ENCODE assay signal across 21 cellular contexts in the genomic region with DNA sequence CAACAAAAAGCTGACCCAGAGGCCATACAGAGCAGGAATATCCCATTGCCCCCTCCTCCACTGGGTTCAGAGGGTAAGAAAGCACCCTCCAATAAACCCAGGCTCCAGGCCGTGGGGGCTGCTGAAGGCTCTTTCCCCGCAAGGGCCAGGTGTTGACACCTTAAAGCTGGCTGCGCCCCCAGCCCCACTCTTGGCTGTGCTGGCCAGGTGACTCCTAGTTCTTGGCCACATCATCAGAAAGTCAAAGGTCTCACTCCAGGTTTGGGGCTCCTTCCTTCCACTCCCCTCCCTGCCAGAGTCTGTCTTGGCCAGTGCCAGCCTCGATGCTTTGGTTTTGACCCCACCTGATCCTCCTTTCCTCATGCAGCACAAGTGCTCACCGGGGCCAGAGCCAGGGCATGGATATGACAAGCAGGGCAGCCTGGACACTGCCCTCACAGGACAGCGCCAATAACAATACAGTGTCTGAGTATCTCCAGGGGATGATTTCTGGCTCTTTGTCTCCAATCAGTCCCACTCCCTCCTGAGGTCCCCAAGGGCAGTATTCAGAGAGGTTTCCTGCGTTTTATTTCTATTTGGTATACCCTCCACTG. TPM values are rescaled to one million over a fixed set of nuclear protein-coding genes. Genes with fewer than 3 reads are reported as not detected.
A peak's percentile ranks its signal among the peaks of the same experiment; 100 is the strongest.
DNase-seq lines count a peak whose midpoint lies in the region; ATAC-seq, FAIRE-seq and TF ChIP-seq lines count a peak whose summit lies in the region.
"Had no signal": no experiment of that assay in that cellular context is flagged by ENCODE, and none has a peak within 500 bp of the region (broad histone marks: within the 10 kb centered on the region; RNA-seq: fewer than 3 reads in every experiment).

No MANE protein-coding gene starts in this region.

- H3K79me2 ChIP-seq in K562 (ENCODE audit: control insufficient read depth, insufficient read depth, low read length) = no peaks in the 10 kb centered on the region

- no peak overlapping the region for H3K4me3 Mint-ChIP-seq in memory B cell
- H3K4me3 Mint-ChIP-seq: activated CD4-positive, alpha-beta T cell treated with anti-CD3 and anti-CD28 coated beads, Interleukin-2, amount 10 ng/mL, durations not matched to agents 24 days and 14 days; H9; naive thymus-derived CD4-positive, alpha-beta T cell had no signal

- no peaks in the 10 kb centered on the region for H3K9me3 Mint-ChIP-seq in memory B cell
- H3K9me3 Mint-ChIP-seq: activated CD4-positive, alpha-beta T cell treated with anti-CD3 and anti-CD28 coated beads, Interleukin-2, amount 10 ng/mL, durations not matched to agents 24 days and 14 days; H9 had no signal

- H3K4me1 ChIP-seq in right atrium auricular region (peaks cover 0 to 12% of the 10 kb centered on the region in 2 donors), K562 (replicated peaks in 1 of 2; ENCODE audit: control insufficient read depth in 2 of 2, insufficient read depth in 2 of 2, low read length in 2 of 2) (peaks cover 0 to 3% of the 10 kb centered on the region in 2 experiments; a peak in 4 of 5 replicates), subcutaneous abdominal adipose tissue (ENCODE audit: control insufficient read depth in 5 of 5, insufficient read depth in 5 of 5, low read length in 5 of 5) (peaks cover 8 to 41% (median 31%) of the 10 kb centered on the region in 5 donors), lower lobe of right lung (peaks cover 3% of the 10 kb centered on the region)
- H3K4me1 ChIP-seq: tibial artery had no signal

- H3K9me3 ChIP-seq in right atrium auricular region (no peaks in the 10 kb centered on the region), K562 (replicated peaks; ENCODE audit: control insufficient read depth, insufficient read depth, low read depth, low read length) (no peaks in the 10 kb centered on the region), subcutaneous abdominal adipose tissue (ENCODE audit: control insufficient read depth in 5 of 5, low read length in 5 of 5) (no peaks in the 10 kb centered on the region), lower lobe of right lung (no peaks in the 10 kb centered on the region)
- H3K9me3 ChIP-seq: MG63, tibial artery had no signal

- TF ChIP-seq EP300 in K562 (IDR thresholded peaks at IDR 0.05; ENCODE audit: low read length) = no peak

- H3K27me3 ChIP-seq in right atrium auricular region = no peaks in the 10 kb centered on the region
- no peaks in the 10 kb centered on the region for H3K27me3 ChIP-seq in K562 (ENCODE audit: control insufficient read depth in 2 of 2, insufficient read depth in 2 of 2, low read length in 2 of 2)
- no peaks in the 10 kb centered on the region for H3K27me3 ChIP-seq in subcutaneous abdominal adipose tissue (ENCODE audit: control insufficient read depth in 5 of 5, insufficient read depth in 4 of 5, low read length in 5 of 5)
- H3K27me3 ChIP-seq in lower lobe of right lung (ENCODE audit: low read depth) = no peaks in the 10 kb centered on the region
- H3K27me3 ChIP-seq: MG63, tibial artery had no signal

- ATAC-seq in Right ventricle myocardium superior (ENCODE audit: poor library complexity) (peak; percentile 11), K562 (peak; percentile 23), memory B cell (ENCODE audit: low read depth) (no peak), lower lobe of right lung (no peak), GM21447 (IDR thresholded peaks at IDR 0.05; ENCODE audit: unreplicated experiment) (no peak)
- ATAC-seq: naive thymus-derived CD4-positive, alpha-beta T cell had no signal

- TF ChIP-seq CTCF in right atrium auricular region (IDR thresholded peaks at IDR 0.05) (no peak), K562 (IDR thresholded peaks at IDR 0.05 in 2 of 3, conservative IDR thresholded peaks at IDR 0.05 in 1 of 3; ENCODE audit: insufficient read depth in 2 of 3, low read depth in 1 of 3, low read length in 3 of 3) (no peak), lower lobe of right lung (IDR thresholded peaks at IDR 0.05) (no peak)

- no peak overlapping the region for H3K27ac ChIP-seq in right atrium auricular region
- H3K27ac ChIP-seq in K562 (ENCODE audit: extremely low read depth, low read depth, low read length) = no peak overlapping the region
- peak overlapping the region; percentile 46 for H3K27ac ChIP-seq in subcutaneous abdominal adipose tissue (ENCODE audit: low read depth, low read length)
- H3K27ac ChIP-seq in lower lobe of right lung = no peak overlapping the region
- H3K27ac ChIP-seq: tibial artery had no signal

- CTCF ChIA-PET in K562 (lab: Yijun Ruan, JAX; ENCODE audit: low intra/inter-chr PET ratio) = no interaction called here

- peaks cover 10% of the 10 kb centered on the region for H3K36me3 Mint-ChIP-seq in memory B cell

- WGBS in K562 (ENCODE audit: insufficient coverage, low coverage, missing lambda C conversion rate) = 70% methylated on average over 7 of the region's 7 CpGs

- FAIRE-seq in K562 (lab: Jason Lieb, UNC) = no peak

- no peaks in the 10 kb centered on the region for H3K4me1 Mint-ChIP-seq in memory B cell

- H3K9me1 ChIP-seq in K562 (ENCODE audit: control insufficient read depth, insufficient read depth, low read length) = peaks cover 3% of the 10 kb centered on the region

- no peak overlapping the region for H2AFZ ChIP-seq in K562 (ENCODE audit: low read depth, low read length)

- TF ChIP-seq RAD21 in K562 (CRISPR knock-in tag; conservative IDR thresholded peaks at IDR 0.05 in 1 of 2, IDR thresholded peaks at IDR 0.05 in 1 of 2) = no peak

- H3K4me3 ChIP-seq in right atrium auricular region = no peak overlapping the region
- no peak overlapping the region for H3K4me3 ChIP-seq in K562
- H3K4me3 ChIP-seq in subcutaneous abdominal adipose tissue (ENCODE audit: low read depth in 1 of 5, low read length in 5 of 5) = no peak overlapping the region
- no peak overlapping the region for H3K4me3 ChIP-seq in lower lobe of right lung
- H3K4me3 ChIP-seq: MG63, tibial artery had no signal

- POLR2A ChIA-PET in K562 (lab: Yijun Ruan, JAX) = interaction anchor here (0.7 to 1.5 kb wide), 4 partner anchors 12 to 27 kb away, joined by 3 to 4 read pairs (median 3); a partner anchor contains a TSS

- in situ Hi-C loops in K562 (cut with MboI) = no loop called here

- DNase-seq in Right ventricle myocardium superior (no peak), right atrium auricular region (ENCODE audit: low spot score) (no peak), K562 (ENCODE audit: extremely low read depth in 1 of 4, low spot score in 3 of 4) (no peak), memory B cell (ENCODE audit: low spot score in 2 of 2) (no peak), NCI-H146 treated with DMSO at 0.1 percent for 48 hours (lab: John Stamatoyannopoulos, UW; ENCODE audit: unreplicated experiment) (no peak), lower lobe of right lung (no peak)
- DNase-seq: activated CD4-positive, alpha-beta T cell treated with anti-CD3 and anti-CD28 coated beads, Interleukin-2, amount 10 ng/mL, durations not matched to agents 24 days and 14 days; activated CD8-positive, alpha-beta memory T cell treated with anti-CD3 and anti-CD28 coated beads, Interleukin-2, amount 50 U/mL, for 4 hours; activated naive CD4-positive, alpha-beta T cell treated with Interleukin-2 at 50 U/mL for 16 hours; H9; naive thymus-derived CD4-positive, alpha-beta T cell; NCI-H187; NCI-H2227 treated with DMSO at 0.1 percent for 48 hours; stimulated activated CD4-positive, alpha-beta T cell treated with anti-CD3 and anti-CD28 coated beads, Interleukin-12 subunit alpha, Interleukin-12 subunit beta, amount 100 ng/mL, for 4 hours; tibial artery had no signal

- TF ChIP-seq POLR2A in K562 (conservative IDR thresholded peaks at IDR 0.05) = no peak

- intact Hi-C loops in Right ventricle myocardium superior (cut with DNase I) = no loop called here
- intact Hi-C loops in K562 (cut with micrococcal nuclease) = no loop called here
- intact Hi-C loops in lower lobe of right lung (cut with DNase I) = no loop called here

- H3K9ac ChIP-seq in K562 (ENCODE audit: insufficient read depth in 1 of 2, low read depth in 2 of 2, low read length in 2 of 2) (no peak overlapping the region; a peak in 1 of 4 replicates), subcutaneous abdominal adipose tissue (ENCODE audit: low read length in 5 of 5) (peak overlapping the region in 2 of 5 donors; percentile 4 to 36)

- H3K36me3 ChIP-seq in right atrium auricular region (peaks cover 12% of the 10 kb centered on the region), K562 (ENCODE audit: control insufficient read depth, insufficient read depth, low read length) (peaks cover 10% of the 10 kb centered on the region; the same call in 1 of the 3 replicates), subcutaneous abdominal adipose tissue (ENCODE audit: control insufficient read depth in 5 of 5, insufficient read depth in 5 of 5, low read length in 5 of 5) (peaks cover 3 to 55% (median 34%) of the 10 kb centered on the region in 5 donors), lower lobe of right lung (peaks cover 94% of the 10 kb centered on the region)

- H3K27me3 Mint-ChIP-seq in memory B cell = no peaks in the 10 kb centered on the region
- H3K27me3 Mint-ChIP-seq: activated CD4-positive, alpha-beta T cell treated with anti-CD3 and anti-CD28 coated beads, Interleukin-2, amount 10 ng/mL, durations not matched to agents 24 days and 14 days; naive thymus-derived CD4-positive, alpha-beta T cell had no signal

- peak overlapping the region; percentile 12 for H3K27ac Mint-ChIP-seq in memory B cell
- H3K27ac Mint-ChIP-seq: activated CD4-positive, alpha-beta T cell treated with anti-CD3 and anti-CD28 coated beads, Interleukin-2, amount 10 ng/mL, durations not matched to agents 24 days and 14 days; H9 had no signal

- no TSS peak for BruUV-seq in K562 (replicated peaks; lab: Mats Ljungman, UMichigan)

- no peak overlapping the region for H3K4me2 ChIP-seq in K562 (ENCODE audit: insufficient read depth, low read length)

- 0 out of 2 replicates have a peak, but pooled peaks cover 8% of the 10 kb centered on the region for H4K20me1 ChIP-seq in K562 (replicated peaks; ENCODE audit: control insufficient read depth, insufficient read depth, low read length)

RNA-seq across cellular contexts. Expression of a gene that starts 8.2 kb away (rescaled TPM):
- 6.3 TPM for total RNA-seq in Right ventricle myocardium superior
- 1 to 10 TPM; 3.7 to 6.8 TPM for total RNA-seq in right atrium auricular region
- 18.4 and 42.1 TPM in 2 replicates for total RNA-seq in K562 (2011; cell fraction: chromatin; rRNA removed; ENCODE audit: low replicate concordance)
- total RNA-seq in K562 (2011; cell fraction: nucleolus; rRNA removed) = 22.6 and 30.0 TPM in 2 replicates
- total RNA-seq in K562 (2011; cell fraction: nucleoplasm; rRNA removed) = 26.1 and 28.6 TPM in 2 replicates
- total RNA-seq in K562 (2014; rRNA removed) = 3.1 and 3.4 TPM in 2 replicates
- total RNA-seq in K562 (2014; rRNA removed; fragmentation: Illumina TruSeq; extraction: Trizol) = 1.8 and 3.1 TPM in 2 replicates
- 2.4 and 3.1 TPM in 2 replicates for total RNA-seq in K562 (2015; rRNA removed; fragmentation: Illumina TruSeq; extraction: Trizol)
- total RNA-seq in K562 (2021) = 4.3 and 5.5 TPM in 2 replicates
- polyA plus RNA-seq in K562 (2011; rRNA removed) = 2.4 and 4.0 TPM in 2 replicates
- polyA plus RNA-seq in K562 (2011; cell fraction: cytosol; rRNA removed) = 2.7 and 5.5 TPM in 2 replicates
- polyA plus RNA-seq in K562 (2011; cell fraction: nucleus; rRNA removed) = 7.8 and 15.8 TPM in 2 replicates
- 2.4 and 2.9 TPM in 2 replicates for polyA plus RNA-seq in K562 (2012)
- polyA plus RNA-seq in K562 (2014; fragmentation: Illumina TruSeq; extraction: Trizol) = 3.9 and 4.5 TPM in 2 replicates
- polyA plus RNA-seq in K562 (2014; fragmentation: Nextera tagmentation; extraction: Ambion mirVana) = under 1 TPM; 0.24 to 0.32 TPM
- polyA plus RNA-seq in K562 (2014; rRNA removed) = 2.6 TPM in 2 replicates
- polyA minus RNA-seq in K562 (2011; rRNA and poly(A)+ RNA removed) = 7.2 and 11.6 TPM in 2 replicates
- polyA minus RNA-seq in K562 (2011; cell fraction: cytosol; rRNA and poly(A)+ RNA removed) = 2.6 and 6.5 TPM in 2 replicates
- 13.5 and 15.0 TPM in 2 replicates for polyA minus RNA-seq in K562 (2011; cell fraction: nucleus; rRNA and poly(A)+ RNA removed)
- total RNA-seq in lower lobe of right lung = 23.3 TPM

RNA-seq across cellular contexts. Expression of a gene that starts 26.3 kb away (rescaled TPM):
- total RNA-seq in Right ventricle myocardium superior (5.0 TPM), right atrium auricular region (1 to 10 TPM; 6.2 to 7.7 TPM), K562 (2014; rRNA removed) (0.08 and 0.09 TPM in 2 replicates), K562 (2014; rRNA removed; fragmentation: Illumina TruSeq; extraction: Trizol) (0.10 and 0.29 TPM in 2 replicates), K562 (2015; rRNA removed; fragmentation: Illumina TruSeq; extraction: Trizol) (0.08 and 0.11 TPM in 2 replicates), K562 (2021) (0.54 and 0.55 TPM in 2 replicates), lower lobe of right lung (14.1 TPM)
- 1.5 and 2.4 TPM in 2 replicates for total RNA-seq in K562 (2011; cell fraction: chromatin; rRNA removed; ENCODE audit: low replicate concordance)
- total RNA-seq in K562 (2011; cell fraction: nucleolus; rRNA removed) = 1.6 and 3.2 TPM in 2 replicates
- 0.69 and 0.81 TPM in 2 replicates for total RNA-seq in K562 (2011; cell fraction: nucleoplasm; rRNA removed)
- polyA plus RNA-seq in K562 (2011; rRNA removed) (0.15 and 0.30 TPM in 2 replicates), K562 (2014; fragmentation: Illumina TruSeq; extraction: Trizol) (0.07 and 0.12 TPM in 2 replicates), K562 (2014; fragmentation: Nextera tagmentation; extraction: Ambion mirVana) (not detected), K562 (2014; rRNA removed) (0.04 and 0.31 TPM in 2 replicates)
- polyA plus RNA-seq in K562 (2011; cell fraction: cytosol; rRNA removed) = 0.19 and 0.30 TPM in 2 replicates
- 0.94 and 1.5 TPM in 2 replicates for polyA plus RNA-seq in K562 (2011; cell fraction: nucleus; rRNA removed)
- polyA plus RNA-seq in K562 (2012) = 0.12 and 1.5 TPM in 2 replicates
- polyA minus RNA-seq in K562 (2011; rRNA and poly(A)+ RNA removed) = 0.09 and 0.21 TPM in 2 replicates
- polyA minus RNA-seq in K562 (2011; cell fraction: cytosol; rRNA and poly(A)+ RNA removed) = 0.38 and 0.73 TPM in 2 replicates
- 0.44 and 0.67 TPM in 2 replicates for polyA minus RNA-seq in K562 (2011; cell fraction: nucleus; rRNA and poly(A)+ RNA removed)

RNA-seq across cellular contexts. Expression of a gene that starts 27.7 kb away (rescaled TPM):
- total RNA-seq in Right ventricle myocardium superior (30.2 TPM), right atrium auricular region (10 to 100 TPM in 1 of 2 donors, 1 to 10 TPM in 1; 5.4 to 86.7 TPM), K562 (2014; rRNA removed) (0.14 and 0.33 TPM in 2 replicates), K562 (2014; rRNA removed; fragmentation: Illumina TruSeq; extraction: Trizol) (not detected in 2 replicates), K562 (2015; rRNA removed; fragmentation: Illumina TruSeq; extraction: Trizol) (0.15 and 0.36 TPM in 2 replicates), K562 (2021) (0.86 and 2.3 TPM in 2 replicates), lower lobe of right lung (1.3 TPM)
- not detected in 2 replicates for total RNA-seq in K562 (2011; cell fraction: chromatin; rRNA removed; ENCODE audit: low replicate concordance)
- 0.26 and 0.33 TPM in 2 replicates for total RNA-seq in K562 (2011; cell fraction: nucleolus; rRNA removed)
- total RNA-seq in K562 (2011; cell fraction: nucleoplasm; rRNA removed) = 0.73 TPM in 1 of 2 replicates, not detected in the other
- polyA plus RNA-seq in K562 (2011; rRNA removed) (0.11 and 0.17 TPM in 2 replicates), K562 (2014; fragmentation: Illumina TruSeq; extraction: Trizol) (0.13 and 0.68 TPM in 2 replicates), K562 (2014; fragmentation: Nextera tagmentation; extraction: Ambion mirVana) (1 to 10 TPM in 1 of 2 experiments, under 1 TPM in 1; 0.22 to 1.0 TPM), K562 (2014; rRNA removed) (0.64 and 0.82 TPM in 2 replicates)
- 0.21 and 0.25 TPM in 2 replicates for polyA plus RNA-seq in K562 (2011; cell fraction: cytosol; rRNA removed)
- polyA plus RNA-seq in K562 (2011; cell fraction: nucleus; rRNA removed) = 0.10 and 0.41 TPM in 2 replicates
- 0.77 and 0.97 TPM in 2 replicates for polyA plus RNA-seq in K562 (2012)
- polyA minus RNA-seq in K562 (2011; rRNA and poly(A)+ RNA removed) = not detected in 2 replicates
- polyA minus RNA-seq in K562 (2011; cell fraction: cytosol; rRNA and poly(A)+ RNA removed) = 1.0 TPM in 2 replicates
- 0.40 and 0.56 TPM in 2 replicates for polyA minus RNA-seq in K562 (2011; cell fraction: nucleus; rRNA and poly(A)+ RNA removed)
- total RNA-seq: H9 had no signal

RNA-seq across cellular contexts. Expression of a gene that starts 32.8 kb away (rescaled TPM):
- total RNA-seq in Right ventricle myocardium superior (not detected), right atrium auricular region (not detected), K562 (2014; rRNA removed) (not detected in 2 replicates), K562 (2014; rRNA removed; fragmentation: Illumina TruSeq; extraction: Trizol) (not detected in 2 replicates), K562 (2015; rRNA removed; fragmentation: Illumina TruSeq; extraction: Trizol) (not detected in 2 replicates), K562 (2021) (not detected in 2 replicates), lower lobe of right lung (not detected)
- total RNA-seq in K562 (2011; cell fraction: chromatin; rRNA removed; ENCODE audit: low replicate concordance) = not detected in 2 replicates
- not detected in 2 replicates for total RNA-seq in K562 (2011; cell fraction: nucleolus; rRNA removed)
- not detected in 2 replicates for total RNA-seq in K562 (2011; cell fraction: nucleoplasm; rRNA removed)
- polyA plus RNA-seq in K562 (2011; rRNA removed) (not detected in 2 replicates), K562 (2014; fragmentation: Illumina TruSeq; extraction: Trizol) (not detected in 2 replicates), K562 (2014; fragmentation: Nextera tagmentation; extraction: Ambion mirVana) (not detected), K562 (2014; rRNA removed) (not detected in 2 replicates)
- not detected in 2 replicates for polyA plus RNA-seq in K562 (2011; cell fraction: cytosol; rRNA removed)
- polyA plus RNA-seq in K562 (2011; cell fraction: nucleus; rRNA removed) = not detected in 2 replicates
- polyA plus RNA-seq in K562 (2012) = not detected in 2 replicates
- not detected in 2 replicates for polyA minus RNA-seq in K562 (2011; rRNA and poly(A)+ RNA removed)
- polyA minus RNA-seq in K562 (2011; cell fraction: cytosol; rRNA and poly(A)+ RNA removed) = not detected in 2 replicates
- not detected in 2 replicates for polyA minus RNA-seq in K562 (2011; cell fraction: nucleus; rRNA and poly(A)+ RNA removed)
- total RNA-seq: activated CD4-positive, alpha-beta T cell treated with anti-CD3 and anti-CD28 coated beads, Interleukin-2, amount 10 ng/mL, durations not matched to agents 24 days and 14 days; dermis microvascular lymphatic vessel endothelial cell; H9; lung microvascular endothelial cell; naive thymus-derived CD4-positive, alpha-beta T cell had no signal
- polyA plus RNA-seq: esophagus; naive thymus-derived CD4-positive, alpha-beta T cell had no signal

RNA-seq across cellular contexts. Expression of a gene that starts 40.5 kb away (rescaled TPM):
- 158 TPM for total RNA-seq in Right ventricle myocardium superior
- total RNA-seq in right atrium auricular region = 100 to 1,000 TPM in 1 of 2 donors, 10 to 100 TPM in 1; 98.9 to 108 TPM
- 13.2 and 36.1 TPM in 2 replicates for total RNA-seq in K562 (2011; cell fraction: chromatin; rRNA removed; ENCODE audit: low replicate concordance)
- 33.4 and 34.0 TPM in 2 replicates for total RNA-seq in K562 (2011; cell fraction: nucleolus; rRNA removed)
- 27.2 and 30.3 TPM in 2 replicates for total RNA-seq in K562 (2011; cell fraction: nucleoplasm; rRNA removed)
- 121 and 122 TPM in 2 replicates for total RNA-seq in K562 (2014; rRNA removed)
- total RNA-seq in K562 (2014; rRNA removed; fragmentation: Illumina TruSeq; extraction: Trizol) = 59.5 and 62.7 TPM in 2 replicates
- total RNA-seq in K562 (2015; rRNA removed; fragmentation: Illumina TruSeq; extraction: Trizol) = 70.6 and 71.4 TPM in 2 replicates
- 106 and 108 TPM in 2 replicates for total RNA-seq in K562 (2021)
- polyA plus RNA-seq in K562 (2011; rRNA removed) = 64.6 and 105 TPM in 2 replicates
- polyA plus RNA-seq in K562 (2011; cell fraction: cytosol; rRNA removed) = 64.6 and 142 TPM in 2 replicates
- polyA plus RNA-seq in K562 (2011; cell fraction: nucleus; rRNA removed) = 48.3 and 71.0 TPM in 2 replicates
- 89.9 and 120 TPM in 2 replicates for polyA plus RNA-seq in K562 (2012)
- polyA plus RNA-seq in K562 (2014; fragmentation: Illumina TruSeq; extraction: Trizol) = 127 and 137 TPM in 2 replicates
- 10 to 100 TPM; 22.0 to 25.1 TPM for polyA plus RNA-seq in K562 (2014; fragmentation: Nextera tagmentation; extraction: Ambion mirVana)
- 104 and 109 TPM in 2 replicates for polyA plus RNA-seq in K562 (2014; rRNA removed)
- polyA minus RNA-seq in K562 (2011; rRNA and poly(A)+ RNA removed) = 31.5 and 60.7 TPM in 2 replicates
- polyA minus RNA-seq in K562 (2011; cell fraction: cytosol; rRNA and poly(A)+ RNA removed) = 27.9 and 61.6 TPM in 2 replicates
- polyA minus RNA-seq in K562 (2011; cell fraction: nucleus; rRNA and poly(A)+ RNA removed) = 14.4 and 16.8 TPM in 2 replicates
- total RNA-seq in lower lobe of right lung = 54.7 TPM

Comparison
In these comparisons a context has a peak if more than half of its experiments do, and no peak if none do; other contexts are left out.
1. ATAC-seq: peak in Right ventricle myocardium superior (single experiment) and K562 (single experiment); none in memory B cell (single experiment), lower lobe of right lung (0 of 2) and GM21447 (single experiment).